In the genomic region with DNA sequence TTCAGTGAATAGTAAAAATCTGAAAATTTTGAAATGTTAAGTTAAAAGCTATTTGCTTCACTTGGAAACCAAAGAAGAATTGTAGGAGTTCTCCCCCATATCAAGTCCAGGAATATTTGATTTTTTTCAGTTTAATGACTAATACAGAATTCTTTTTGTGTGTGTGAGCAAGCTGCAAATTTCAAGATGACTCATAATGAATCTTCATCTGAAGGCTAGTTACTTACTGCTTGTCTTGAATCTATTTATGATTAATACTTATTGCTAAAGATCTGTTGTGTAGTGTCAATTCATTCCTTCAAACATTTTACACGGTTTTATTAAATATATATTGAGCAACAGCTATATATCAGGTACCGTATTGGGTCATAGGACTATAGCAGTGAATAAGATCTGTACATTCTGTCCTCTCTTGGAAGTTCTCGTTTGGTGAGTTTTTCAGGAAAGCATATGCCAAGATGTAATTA, we compare ENCODE assay signal across 11 cellular contexts. TPM values are rescaled to one million over a fixed set of nuclear protein-coding genes. Genes with fewer than 3 reads are reported as not detected.
DNase-seq lines count a peak whose midpoint lies in the region; ATAC-seq and TF ChIP-seq lines count a peak whose summit lies in the region.
"Had no signal": no experiment of that assay in that cellular context is flagged by ENCODE, and none has a peak within 500 bp of the region (broad histone marks: within the 10 kb centered on the region; RNA-seq: fewer than 3 reads in every experiment).

No MANE protein-coding gene starts in this region.

- H3K9me3 ChIP-seq in ascending aorta, result no peaks in the 10 kb centered on the region
- H3K9me3 ChIP-seq: BE2C, pancreas had no signal

- no peaks in the 10 kb centered on the region for H3K4me1 ChIP-seq in ascending aorta
- H3K4me1 ChIP-seq: pancreas had no signal

- peaks cover 3% of the 10 kb centered on the region for H3K36me3 Mint-ChIP-seq in endothelial cell (ENCODE audit: low read depth, unreplicated experiment)
- H3K36me3 Mint-ChIP-seq: IgD-negative memory B cell had no signal

- H3K36me3 ChIP-seq in ascending aorta, result no peaks in the 10 kb centered on the region
- H3K36me3 ChIP-seq: BE2C, pancreas had no signal

- ATAC-seq in GM21529 (IDR thresholded peaks at IDR 0.05; ENCODE audit: unreplicated experiment), result peak; percentile 50

- CTCF ChIA-PET in AG04449 (lab: Yijun Ruan, JAX) (interaction anchor here (0.8 to 2.7 kb wide), 4 partner anchors 10 to 268 kb away, joined by 3 to 9 read pairs (median 6); no protein-coding TSS in a partner anchor), RWPE1 (lab: Yijun Ruan, JAX) (interaction anchor here (0.7 to 0.9 kb wide), 2 partner anchors 33 to 63 kb away, joined by 3 to 8 read pairs; no protein-coding TSS in a partner anchor)

- TF ChIP-seq CTCF in AG04449 (IDR thresholded peaks at IDR 0.05; ENCODE audit: insufficient read depth, low read length, missing control alignments) (no peak), RWPE1 (conservative IDR thresholded peaks at IDR 0.05; ENCODE audit: low read depth) (no peak), fibroblast of villous mesenchyme (IDR thresholded peaks at IDR 0.05; ENCODE audit: insufficient read depth, low read depth, low read length) (no peak), endothelial cell (IDR thresholded peaks at IDR 0.05; ENCODE audit: unreplicated experiment) (no peak), ascending aorta (IDR thresholded peaks at IDR 0.05) (no peak)

- no peaks in the 10 kb centered on the region for H3K27me3 Mint-ChIP-seq in endothelial cell (ENCODE audit: unreplicated experiment)

- intact Hi-C loops in ascending aorta (cut with DNase I), result no loop called here

- peak overlapping the region; percentile 88 for H3K27ac ChIP-seq in RWPE1
- H3K27ac ChIP-seq in ascending aorta, result no peak overlapping the region
- H3K27ac ChIP-seq: pancreas had no signal

- H3K27ac Mint-ChIP-seq in endothelial cell (ENCODE audit: unreplicated experiment), result no peak overlapping the region
- H3K27ac Mint-ChIP-seq: IgD-negative memory B cell had no signal

- peak; percentile 40 for DNase-seq in AG04449 (ENCODE audit: low read depth, low spot score)
- peak; percentile 79 for DNase-seq in RWPE1 (ENCODE audit: low spot score)
- DNase-seq in fibroblast of villous mesenchyme (ENCODE audit: low read depth), result peak; percentile 47
- DNase-seq in stimulated activated CD4-positive, alpha-beta T cell treated with anti-CD3 and anti-CD28 coated beads, Interleukin-4, amount 100 ng/mL, for 1 hour, result no peak
- DNase-seq in endothelial cell (ENCODE audit: low spot score), result no peak
- DNase-seq in ascending aorta (ENCODE audit: low spot score in 2 of 2), result no peak
- DNase-seq in OCI-M2 (lab: John Stamatoyannopoulos, UW; ENCODE audit: unreplicated experiment), result no peak
- DNase-seq: BE2C, pancreas had no signal

- no peaks in the 10 kb centered on the region for H3K9me3 Mint-ChIP-seq in endothelial cell (ENCODE audit: unreplicated experiment)

- H3K4me3 Mint-ChIP-seq in endothelial cell (ENCODE audit: unreplicated experiment), result no peak overlapping the region
- H3K4me3 Mint-ChIP-seq: IgD-negative memory B cell had no signal

- POLR2A ChIA-PET in AG04449 (lab: Yijun Ruan, JAX) (interaction anchor here (0.6 kb wide), 1 partner anchor 14 kb away, joined by 4 read pairs; no protein-coding TSS in a partner anchor), RWPE1 (lab: Yijun Ruan, JAX; ENCODE audit: low non-redundant PET) (no interaction called here)

- H3K27me3 ChIP-seq in ascending aorta, result no peaks in the 10 kb centered on the region
- H3K27me3 ChIP-seq: BE2C, pancreas had no signal

- peaks cover 5% of the 10 kb centered on the region for H3K4me1 Mint-ChIP-seq in endothelial cell (ENCODE audit: unreplicated experiment)

- H3K4me3 ChIP-seq in AG04449 (ENCODE audit: low read depth, low read length), result no peak overlapping the region
- H3K4me3 ChIP-seq in fibroblast of villous mesenchyme (ENCODE audit: low read depth, low read length), result no peak overlapping the region
- no peak overlapping the region for H3K4me3 ChIP-seq in ascending aorta
- H3K4me3 ChIP-seq: pancreas had no signal

RNA-seq across cellular contexts. Expression of a gene that starts 47.8 kb away (rescaled TPM):
- 8.4 and 21.6 TPM in 2 replicates for total RNA-seq in fibroblast of villous mesenchyme
- total RNA-seq in endothelial cell (ENCODE audit: unreplicated experiment), result 4.4 TPM
- total RNA-seq in ascending aorta, result 43.4 TPM

Comparison
In these comparisons a context has a peak if more than half of its experiments do, and no peak if none do; other contexts are left out.
1. DNase-seq: peak in AG04449 (single experiment), RWPE1 (single experiment) and fibroblast of villous mesenchyme (single experiment); none in stimulated activated CD4-positive, alpha-beta T cell treated with anti-CD3 and anti-CD28 coated beads, Interleukin-4, amount 100 ng/mL, for 1 hour (single experiment), endothelial cell (single experiment), ascending aorta (0 of 2) and OCI-M2 (single experiment).